In the genomic region with DNA sequence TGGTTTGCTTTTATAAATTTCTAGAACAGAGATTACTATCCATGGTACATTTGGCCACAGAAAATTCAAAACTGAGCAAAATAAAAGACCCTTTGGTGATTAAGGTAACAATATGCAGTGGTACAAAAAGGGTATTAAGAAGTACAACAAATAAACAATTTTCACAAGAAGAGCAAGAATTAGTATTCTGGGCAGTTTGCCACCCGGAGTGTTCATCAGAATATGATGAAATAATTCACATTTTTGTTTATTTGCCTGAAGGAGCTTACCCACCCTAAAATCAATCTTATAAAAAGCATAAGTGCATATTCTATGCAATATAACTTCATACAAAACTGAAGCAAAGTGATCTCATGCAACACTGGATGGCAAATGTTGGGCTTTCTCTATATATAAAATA, we compare ENCODE assay signal across 26 cellular contexts.
DNase-seq lines count a peak whose midpoint lies in the region; ATAC-seq and TF ChIP-seq lines count a peak whose summit lies in the region.
"Had no signal": no experiment of that assay in that cellular context is flagged by ENCODE, and none has a peak within 500 bp of the region (broad histone marks: within the 10 kb centered on the region; RNA-seq: fewer than 3 reads in every experiment).

No MANE protein-coding gene starts in this region.

- H3K9me3 ChIP-seq in IMR-90 (ENCODE audit: control insufficient read depth, insufficient read depth, low read length) = no peaks in the 10 kb centered on the region

- H4K5ac ChIP-seq in IMR-90 (ENCODE audit: low read depth, low read length) = no peak overlapping the region

- no peak for TF ChIP-seq RAD21 in IMR-90 (IDR thresholded peaks at IDR 0.05; ENCODE audit: low read length)

- no peak overlapping the region for H3K56ac ChIP-seq in IMR-90 (ENCODE audit: extremely low read depth, insufficient read depth, low read length)

- no peaks in the 10 kb centered on the region for H4K20me1 ChIP-seq in IMR-90 (ENCODE audit: insufficient read depth, low read length)

- no CpG with 5 or more reads among the region's 1 CpG for WGBS in IMR-90 (ENCODE audit: extremely low coverage in 2 of 2, insufficient read length in 1 of 2), 2 experiments

- no peak for TF ChIP-seq POLR2A in IMR-90 (IDR thresholded peaks at IDR 0.05; ENCODE audit: low read depth, low read length)

- H3K23ac ChIP-seq in IMR-90 (ENCODE audit: low read depth, low read length) = no peak overlapping the region

- H3K4me3 ChIP-seq in AG10803 (ENCODE audit: low read length) = no peak overlapping the region
- no peak overlapping the region for H3K4me3 ChIP-seq in IMR-90 (ENCODE audit: insufficient read depth, low read depth, low read length)
- H3K4me3 ChIP-seq in choroid plexus epithelial cell (ENCODE audit: low read depth, low read length) = no peak overlapping the region
- no peak overlapping the region for H3K4me3 ChIP-seq in fibroblast of the aortic adventitia (ENCODE audit: low read depth, low read length)
- H3K4me3 ChIP-seq: K562, PC-9, SJCRH30 had no signal

- H2AK9ac ChIP-seq in IMR-90 (replicated peaks; ENCODE audit: low read depth, low read length, poor library complexity) = no peak overlapping the region

- no peak overlapping the region for H3K14ac ChIP-seq in IMR-90 (replicated peaks; ENCODE audit: low read depth, low read length)

- in situ Hi-C loops in IMR-90 (cut with MboI; ENCODE audit: low sequenced_read_pairs) = no loop called here

- no peaks in the 10 kb centered on the region for H3K27me3 ChIP-seq in IMR-90 (ENCODE audit: control insufficient read depth, insufficient read depth, low read length)
- H3K27me3 ChIP-seq: SJCRH30 had no signal

- no peak overlapping the region for H3K18ac ChIP-seq in IMR-90 (ENCODE audit: low read depth, low read length)

- no peaks in the 10 kb centered on the region for H3K79me1 ChIP-seq in IMR-90 (ENCODE audit: low read depth in 1 of 2, low read length in 2 of 2)

- no peak overlapping the region for H4K91ac ChIP-seq in IMR-90 (ENCODE audit: insufficient read depth, low read depth, low read length)

- no peak overlapping the region for H3K4me2 ChIP-seq in IMR-90 (ENCODE audit: low read depth, low read length)
- H3K4me2 ChIP-seq: PC-9 had no signal

- H2AK5ac ChIP-seq in IMR-90 (ENCODE audit: low read depth, low read length) = no peak overlapping the region

- H3K9ac ChIP-seq in IMR-90 (ENCODE audit: low read depth, low read length) = no peak overlapping the region

- TF ChIP-seq CTCF in AG10803 (conservative IDR thresholded peaks at IDR 0.05; ENCODE audit: low read length) = no peak
- TF ChIP-seq CTCF in IMR-90 (conservative IDR thresholded peaks at IDR 0.05; ENCODE audit: low read depth, low read length) = no peak
- TF ChIP-seq CTCF in choroid plexus epithelial cell (conservative IDR thresholded peaks at IDR 0.05; ENCODE audit: low read depth, low read length) = no peak
- TF ChIP-seq CTCF in fibroblast of the aortic adventitia (IDR thresholded peaks at IDR 0.05; ENCODE audit: insufficient read depth, low read length) = no peak

- H3K4me1 ChIP-seq in IMR-90 (ENCODE audit: control insufficient read depth, insufficient read depth, low read length) = no peaks in the 10 kb centered on the region

- no peak overlapping the region for H2AFZ ChIP-seq in IMR-90 (replicated peaks; ENCODE audit: low read length, poor library complexity)
- H2AFZ ChIP-seq: PC-9 had no signal

- H2BK15ac ChIP-seq in IMR-90 (ENCODE audit: low read depth, low read length) = no peak overlapping the region

- no peak overlapping the region for H4K8ac ChIP-seq in IMR-90 (ENCODE audit: low read depth in 2 of 2, low read length in 2 of 2)

- CTCF ChIA-PET in IMR-90 (lab: Yijun Ruan, JAX) = interaction anchor here (1.0 kb wide), 1 partner anchor 21 kb away, joined by 3 read pairs; no protein-coding TSS in a partner anchor

- H3K36me3 ChIP-seq in IMR-90 (ENCODE audit: control insufficient read depth, insufficient read depth, low read length) = no peaks in the 10 kb centered on the region
- H3K36me3 ChIP-seq: SJCRH30 had no signal

- dilution Hi-C loops in IMR-90 (cut with HindIII; ENCODE audit: low sequenced_read_pairs, unreplicated experiment) = no loop called here

- H3K27ac ChIP-seq in IMR-90 (ENCODE audit: insufficient read depth, low read length) = no peak overlapping the region
- H3K27ac ChIP-seq: PC-9, SJCRH30 had no signal

- H3K9me1 ChIP-seq in IMR-90 (ENCODE audit: insufficient read depth, low read length) = no peaks in the 10 kb centered on the region

- BruUV-seq in IMR-90 (replicated peaks; lab: Mats Ljungman, UMichigan) = no TSS peak

- no peak overlapping the region for H2BK5ac ChIP-seq in IMR-90 (ENCODE audit: low read depth, low read length, poor library complexity, severe bottlenecking)

- intact Hi-C loops in IMR-90 (cut with micrococcal nuclease) = no loop called here

- H2BK20ac ChIP-seq in IMR-90 (ENCODE audit: low read depth, low read length) = no peak overlapping the region

- DNase-seq in AG10803 (ENCODE audit: low read depth) = peak; percentile 15
- peak; percentile 10 for DNase-seq in IMR-90
- DNase-seq in choroid plexus epithelial cell (ENCODE audit: low read depth) = peak; percentile 55
- DNase-seq in fibroblast of the aortic adventitia (ENCODE audit: low read depth) = peak; percentile 17
- no peak for DNase-seq in NCI-H82 (lab: John Stamatoyannopoulos, UW)
- no peak for DNase-seq in putamen (ENCODE audit: low spot score)
- no peak for DNase-seq in hepatic stellate cell (ENCODE audit: low spot score)
- DNase-seq: 8988T, ACHN, DMS153, DND-41, Kasumi-1, MM.1S, NCI-H1048, NCI-H1417, NCI-H1694, NCI-H2029 treated with DMSO at 0.1 percent for 48 hours, NCI-H446 treated with DMSO at 0.1 percent for 48 hours, NCI-H526, PC-9, SJCRH30 had no signal

- POLR2A ChIA-PET in IMR-90 (lab: Charles Lee; ENCODE audit: unreplicated experiment) = no interaction called here

- no peak overlapping the region for H2BK120ac ChIP-seq in IMR-90 (ENCODE audit: low read depth, low read length)

- no peak overlapping the region for H3K4ac ChIP-seq in IMR-90 (ENCODE audit: low read depth, low read length)

- ATAC-seq in IMR-90 (ENCODE audit: low read depth) (no peak), GM18520 (IDR thresholded peaks at IDR 0.05; ENCODE audit: unreplicated experiment) (no peak)
- ATAC-seq: HepG2, K562, Right ventricle myocardium inferior, SK-N-SH treated with all-trans-retinoic acid at 6 μM for 48 hours had no signal

TF ChIP-seq in IMR-90, 13 proteins besides CTCF, POLR2A, EP300 and RAD21:
- TF ChIP-seq CEBPB (IDR thresholded peaks at IDR 0.05; ENCODE audit: low read depth, low read length) (peak; percentile 39; the same call in 1 of the 2 replicates), MAFK (IDR thresholded peaks at IDR 0.05; ENCODE audit: low read depth, low read length) (no peak)

Comparison
In these comparisons a context has a peak if more than half of its experiments do, and no peak if none do; other contexts are left out.
1. DNase-seq: peak in AG10803 (single experiment), IMR-90 (single experiment), choroid plexus epithelial cell (single experiment) and fibroblast of the aortic adventitia (single experiment); none in NCI-H82 (single experiment), putamen (single experiment) and hepatic stellate cell (single experiment).